Comparison of ENCODE assay signal across 8 cellular contexts in the genomic region with DNA sequence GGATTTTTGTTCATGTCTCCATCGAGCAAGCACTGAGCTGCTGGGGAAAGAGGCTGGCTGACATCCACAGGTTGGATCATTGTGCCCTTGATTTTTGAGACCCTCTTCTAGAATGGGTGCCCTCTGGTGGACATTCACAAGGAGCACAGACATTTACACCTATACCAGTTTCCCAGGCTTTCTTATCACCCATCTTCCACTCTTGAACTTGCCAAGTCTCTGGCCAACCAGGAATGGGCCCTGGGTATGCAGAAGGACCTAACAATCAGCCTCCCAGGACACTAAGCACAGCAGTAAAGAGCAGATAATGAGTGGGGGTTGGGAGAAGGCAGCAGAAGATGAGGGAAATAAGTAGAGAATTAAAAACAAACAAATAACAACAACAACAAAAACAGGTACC. TPM values are rescaled to one million over a fixed set of nuclear protein-coding genes. Genes with fewer than 3 reads are reported as not detected.
DNase-seq lines count a peak whose midpoint lies in the region; ATAC-seq lines count a peak whose summit lies in the region.

No MANE protein-coding gene starts in this region.

- H3K4ac ChIP-seq in mesendoderm (ENCODE audit: low read depth, low read length) = no peak overlapping the region

- no peaks in the 10 kb centered on the region for H3K27me3 ChIP-seq in mesendoderm (ENCODE audit: insufficient read depth, low read length, poor library complexity)

- WGBS in mesendoderm (ENCODE audit: extremely low coverage, insufficient coverage, low lambda C conversion rate) = no CpG with 5 or more reads among the region's 1 CpG

- H4K8ac ChIP-seq in mesendoderm (ENCODE audit: low read depth, low read length) = no peak overlapping the region

- H2BK120ac ChIP-seq in mesendoderm (ENCODE audit: low read depth, low read length) = no peak overlapping the region

- peak; percentile 60 for ATAC-seq in HG03045 (IDR thresholded peaks at IDR 0.05; ENCODE audit: unreplicated experiment)
- ATAC-seq in GM21723 (IDR thresholded peaks at IDR 0.05; ENCODE audit: unreplicated experiment) = no peak

- no peak overlapping the region for H2BK5ac ChIP-seq in mesendoderm (ENCODE audit: low read length)

- H3K4me1 ChIP-seq in mesendoderm (ENCODE audit: control insufficient read depth, low read depth, low read length) = no peaks in the 10 kb centered on the region

- H3K4me3 ChIP-seq in mesendoderm (ENCODE audit: low read length) = no peak overlapping the region

- no peak overlapping the region for H3K56ac ChIP-seq in mesendoderm (ENCODE audit: low read length)

- H3K18ac ChIP-seq in mesendoderm (ENCODE audit: low read length) = no peak overlapping the region

- no peak overlapping the region for H3K9ac ChIP-seq in mesendoderm (ENCODE audit: low read length)

- no peaks in the 10 kb centered on the region for H3K79me1 ChIP-seq in mesendoderm (ENCODE audit: low read length)

- no peaks in the 10 kb centered on the region for H3K36me3 ChIP-seq in mesendoderm (ENCODE audit: control insufficient read depth, insufficient read depth, low read length)

- DNase-seq in GF-D8 (lab: John Stamatoyannopoulos, UW) = peak; percentile 52
- DNase-seq in NCI-H226 = peak; percentile 59
- peak; percentile 34 to 46 for DNase-seq in activated CD4-positive, alpha-beta T cell treated with anti-CD3 and anti-CD28 coated beads for 4 hours
- peak; percentile 19 for DNase-seq in effector CD4-positive, alpha-beta T cell
- DNase-seq in mesendoderm = peak; percentile 95
- DNase-seq in stromal cell of bone marrow (ENCODE audit: low read depth) = peak; percentile 46

- H2BK15ac ChIP-seq in mesendoderm (replicated peaks; ENCODE audit: low read depth) = no peak overlapping the region

- no peaks in the 10 kb centered on the region for H3K79me2 ChIP-seq in mesendoderm (ENCODE audit: control insufficient read depth, insufficient read depth, low read length)

- no peak overlapping the region for H4K5ac ChIP-seq in mesendoderm (ENCODE audit: low read length)

- no peak overlapping the region for H3K23ac ChIP-seq in mesendoderm (ENCODE audit: low read length)

- no peak overlapping the region for H3K4me2 ChIP-seq in mesendoderm (ENCODE audit: low read length)

- no peak overlapping the region for H2AK5ac ChIP-seq in mesendoderm (ENCODE audit: low read length)

- H3K27ac ChIP-seq in mesendoderm (ENCODE audit: low read depth, low read length) = no peak overlapping the region

RNA-seq across cellular contexts. Expression of gene INTS4, which starts 5.7 kb away (rescaled TPM):
- polyA plus RNA-seq in mesendoderm (2013, experiment 1 of 2) = 17.7 TPM
- 19.1 TPM for polyA plus RNA-seq in mesendoderm (2013, experiment 2 of 2)

RNA-seq across cellular contexts. Expression of gene KCTD14, which starts 22.9 kb away (rescaled TPM):
- 23.6 TPM for polyA plus RNA-seq in mesendoderm (2013, experiment 1 of 2)
- 23.6 TPM for polyA plus RNA-seq in mesendoderm (2013, experiment 2 of 2)

Comparison
In these comparisons a context has a peak if more than half of its experiments do, and no peak if none do; other contexts are left out.
1. DNase-seq: peak in every context shown above with its lines; median percentile 95 in mesendoderm; 59 in NCI-H226; 52 in GF-D8; 46 in stromal cell of bone marrow; 40 in activated CD4-positive, alpha-beta T cell treated with anti-CD3 and anti-CD28 coated beads for 4 hours; 19 in effector CD4-positive, alpha-beta T cell.